In the genomic region with DNA sequence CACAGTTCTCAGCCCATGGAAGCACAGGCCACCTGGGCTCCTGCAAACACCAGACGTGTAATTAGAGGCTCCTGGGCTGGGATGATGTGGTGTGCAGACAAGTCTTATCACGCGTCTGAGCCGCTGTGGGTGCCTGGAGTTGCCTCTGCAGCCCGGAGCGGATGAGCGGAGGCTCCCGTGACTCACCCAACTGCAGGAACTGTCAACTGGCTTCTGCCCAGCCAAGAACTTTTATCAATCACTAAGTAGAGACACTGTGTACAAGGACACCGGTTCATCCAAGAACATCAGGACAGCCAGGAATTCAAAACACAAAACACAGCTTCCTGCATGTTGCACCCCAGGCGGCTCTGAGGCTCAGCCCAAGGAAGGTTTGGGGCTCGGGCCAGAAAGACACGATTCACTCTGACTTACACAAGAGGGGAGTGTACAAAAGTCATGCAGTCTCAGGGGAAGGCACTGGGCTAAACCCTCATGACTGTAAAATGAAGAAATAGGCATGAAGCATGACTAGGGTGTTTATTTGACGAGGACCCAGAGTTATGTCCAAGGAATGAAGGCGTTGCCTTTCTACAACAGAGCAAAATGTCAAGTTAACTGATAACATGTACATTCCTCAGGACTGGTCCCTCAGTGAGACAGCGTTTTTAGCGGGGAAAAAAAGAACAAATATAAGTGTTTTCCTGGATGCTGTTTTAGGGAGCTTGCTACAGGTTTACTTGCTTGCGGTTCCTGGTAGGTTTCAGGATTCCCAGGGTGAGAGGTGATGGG, we compare ENCODE assay signal across 1 cellular context.
TF ChIP-seq lines count a peak whose summit lies in the region.

No MANE protein-coding gene starts in this region.

TF ChIP-seq in HepG2, 621 proteins besides CTCF, POLR2A, EP300 and RAD21 (continued from another document and continues in another):
- TF ChIP-seq AKAP8 (CRISPR knock-in tag; IDR thresholded peaks at IDR 0.05), result no peak
- TF ChIP-seq ZNF335 (CRISPR knock-in tag; IDR thresholded peaks at IDR 0.05), result no peak
- no peak for TF ChIP-seq ZNF563 (CRISPR knock-in tag; IDR thresholded peaks at IDR 0.05)
- TF ChIP-seq ZNF629 (CRISPR knock-in tag; conservative IDR thresholded peaks at IDR 0.05), result no peak
- no peak for TF ChIP-seq ZNF557 (CRISPR knock-in tag; IDR thresholded peaks at IDR 0.05)
- TF ChIP-seq ZNF281 (CRISPR knock-in tag; IDR thresholded peaks at IDR 0.05; ENCODE audit: borderline replicate concordance), result no peak
- no peak for TF ChIP-seq ZNF124 (CRISPR knock-in tag; IDR thresholded peaks at IDR 0.05)
- TF ChIP-seq ZFP36 (IDR thresholded peaks at IDR 0.05; ENCODE audit: borderline replicate concordance, low read depth, low read length, partially characterized antibody), result no peak
- peak; percentile 95 for TF ChIP-seq ZBTB33 (CRISPR knock-in tag; IDR thresholded peaks at IDR 0.05)
- TF ChIP-seq MAX (IDR thresholded peaks at IDR 0.05), result no peak
- TF ChIP-seq NCOA2 (CRISPR knock-in tag; IDR thresholded peaks at IDR 0.05), result peak; percentile 14; the same call in 1 of the 2 replicates
- no peak for TF ChIP-seq HMGA1 (CRISPR knock-in tag; conservative IDR thresholded peaks at IDR 0.05)
- TF ChIP-seq, protein P1, sequence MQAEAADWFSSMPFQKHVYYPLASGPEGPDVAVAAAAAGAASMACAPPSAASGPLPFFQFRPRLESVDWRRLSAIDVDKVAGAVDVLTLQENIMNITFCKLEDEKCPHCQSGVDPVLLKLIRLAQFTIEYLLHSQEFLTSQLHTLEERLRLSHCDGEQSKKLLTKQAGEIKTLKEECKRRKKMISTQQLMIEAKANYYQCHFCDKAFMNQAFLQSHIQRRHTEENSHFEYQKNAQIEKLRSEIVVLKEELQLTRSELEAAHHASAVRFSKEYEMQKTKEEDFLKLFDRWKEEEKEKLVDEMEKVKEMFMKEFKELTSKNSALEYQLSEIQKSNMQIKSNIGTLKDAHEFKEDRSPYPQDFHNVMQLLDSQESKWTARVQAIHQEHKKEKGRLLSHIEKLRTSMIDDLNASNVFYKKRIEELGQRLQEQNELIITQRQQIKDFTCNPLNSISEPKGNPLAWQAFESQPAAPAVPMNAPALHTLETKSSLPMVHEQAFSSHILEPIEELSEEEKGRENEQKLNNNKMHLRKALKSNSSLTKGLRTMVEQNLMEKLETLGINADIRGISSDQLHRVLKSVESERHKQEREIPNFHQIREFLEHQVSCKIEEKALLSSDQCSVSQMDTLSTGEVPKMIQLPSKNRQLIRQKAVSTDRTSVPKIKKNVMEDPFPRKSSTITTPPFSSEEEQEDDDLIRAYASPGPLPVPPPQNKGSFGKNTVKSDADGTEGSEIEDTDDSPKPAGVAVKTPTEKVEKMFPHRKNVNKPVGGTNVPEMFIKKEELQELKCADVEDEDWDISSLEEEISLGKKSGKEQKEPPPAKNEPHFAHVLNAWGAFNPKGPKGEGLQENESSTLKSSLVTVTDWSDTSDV (CRISPR knock-in tag; IDR thresholded peaks at IDR 0.05), result no peak
- TF ChIP-seq GABPA (IDR thresholded peaks at IDR 0.05; ENCODE audit: low read depth, low read length), result no peak
- TF ChIP-seq GABPA (CRISPR knock-in tag; IDR thresholded peaks at IDR 0.05; ENCODE audit: low read depth), result no peak
- TF ChIP-seq MTA1 (CRISPR knock-in tag; IDR thresholded peaks at IDR 0.05; ENCODE audit: borderline replicate concordance), result no peak
- TF ChIP-seq ZNF530 (CRISPR knock-in tag; IDR thresholded peaks at IDR 0.05; ENCODE audit: low read depth), result no peak
- TF ChIP-seq ZNF430 (CRISPR knock-in tag; IDR thresholded peaks at IDR 0.05), result no peak
- peak; percentile 70 for TF ChIP-seq RBM22 (optimal IDR thresholded peaks at IDR 0.05; ENCODE audit: low read length)
- TF ChIP-seq ELF3 (CRISPR knock-in tag; IDR thresholded peaks at IDR 0.05), result no peak
- TF ChIP-seq, protein P2, sequence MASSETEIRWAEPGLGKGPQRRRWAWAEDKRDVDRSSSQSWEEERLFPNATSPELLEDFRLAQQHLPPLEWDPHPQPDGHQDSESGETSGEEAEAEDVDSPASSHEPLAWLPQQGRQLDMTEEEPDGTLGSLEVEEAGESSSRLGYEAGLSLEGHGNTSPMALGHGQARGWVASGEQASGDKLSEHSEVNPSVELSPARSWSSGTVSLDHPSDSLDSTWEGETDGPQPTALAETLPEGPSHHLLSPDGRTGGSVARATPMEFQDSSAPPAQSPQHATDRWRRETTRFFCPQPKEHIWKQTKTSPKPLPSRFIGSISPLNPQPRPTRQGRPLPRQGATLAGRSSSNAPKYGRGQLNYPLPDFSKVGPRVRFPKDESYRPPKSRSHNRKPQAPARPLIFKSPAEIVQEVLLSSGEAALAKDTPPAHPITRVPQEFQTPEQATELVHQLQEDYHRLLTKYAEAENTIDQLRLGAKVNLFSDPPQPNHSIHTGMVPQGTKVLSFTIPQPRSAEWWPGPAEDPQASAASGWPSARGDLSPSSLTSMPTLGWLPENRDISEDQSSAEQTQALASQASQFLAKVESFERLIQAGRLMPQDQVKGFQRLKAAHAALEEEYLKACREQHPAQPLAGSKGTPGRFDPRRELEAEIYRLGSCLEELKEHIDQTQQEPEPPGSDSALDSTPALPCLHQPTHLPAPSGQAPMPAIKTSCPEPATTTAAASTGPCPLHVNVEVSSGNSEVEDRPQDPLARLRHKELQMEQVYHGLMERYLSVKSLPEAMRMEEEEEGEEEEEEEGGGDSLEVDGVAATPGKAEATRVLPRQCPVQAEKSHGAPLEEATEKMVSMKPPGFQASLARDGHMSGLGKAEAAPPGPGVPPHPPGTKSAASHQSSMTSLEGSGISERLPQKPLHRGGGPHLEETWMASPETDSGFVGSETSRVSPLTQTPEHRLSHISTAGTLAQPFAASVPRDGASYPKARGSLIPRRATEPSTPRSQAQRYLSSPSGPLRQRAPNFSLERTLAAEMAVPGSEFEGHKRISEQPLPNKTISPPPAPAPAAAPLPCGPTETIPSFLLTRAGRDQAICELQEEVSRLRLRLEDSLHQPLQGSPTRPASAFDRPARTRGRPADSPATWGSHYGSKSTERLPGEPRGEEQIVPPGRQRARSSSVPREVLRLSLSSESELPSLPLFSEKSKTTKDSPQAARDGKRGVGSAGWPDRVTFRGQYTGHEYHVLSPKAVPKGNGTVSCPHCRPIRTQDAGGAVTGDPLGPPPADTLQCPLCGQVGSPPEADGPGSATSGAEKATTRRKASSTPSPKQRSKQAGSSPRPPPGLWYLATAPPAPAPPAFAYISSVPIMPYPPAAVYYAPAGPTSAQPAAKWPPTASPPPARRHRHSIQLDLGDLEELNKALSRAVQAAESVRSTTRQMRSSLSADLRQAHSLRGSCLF (CRISPR knock-in tag; IDR thresholded peaks at IDR 0.05; ENCODE audit: borderline replicate concordance), result no peak
- TF ChIP-seq DBP (CRISPR knock-in tag; IDR thresholded peaks at IDR 0.05; ENCODE audit: not compliant biosample characterization), result no peak
- no peak for TF ChIP-seq ZNF432 (CRISPR knock-in tag; IDR thresholded peaks at IDR 0.05; ENCODE audit: borderline replicate concordance)
- no peak for TF ChIP-seq NR1H2 (CRISPR knock-in tag; IDR thresholded peaks at IDR 0.05; ENCODE audit: borderline replicate concordance, low read depth)
- TF ChIP-seq SIN3A (IDR thresholded peaks at IDR 0.05; ENCODE audit: borderline replicate concordance, low read depth, low read length), result no peak
- TF ChIP-seq SRSF4 (IDR thresholded peaks at IDR 0.05; ENCODE audit: low read depth, low read length, poor library complexity, severe bottlenecking), result no peak
- TF ChIP-seq ZSCAN12 (CRISPR knock-in tag; IDR thresholded peaks at IDR 0.05), result no peak
- peak; percentile 71 for TF ChIP-seq AGO1 (IDR thresholded peaks at IDR 0.05; ENCODE audit: low read depth, low read length, poor library complexity, severe bottlenecking)
- no peak for TF ChIP-seq HOXA9 (CRISPR knock-in tag; IDR thresholded peaks at IDR 0.05; ENCODE audit: borderline replicate concordance)
- no peak for TF ChIP-seq JUND (CRISPR knock-in tag; IDR thresholded peaks at IDR 0.05)
- TF ChIP-seq GRHL1 (CRISPR knock-in tag; conservative IDR thresholded peaks at IDR 0.05), result no peak
- TF ChIP-seq, protein P3, sequence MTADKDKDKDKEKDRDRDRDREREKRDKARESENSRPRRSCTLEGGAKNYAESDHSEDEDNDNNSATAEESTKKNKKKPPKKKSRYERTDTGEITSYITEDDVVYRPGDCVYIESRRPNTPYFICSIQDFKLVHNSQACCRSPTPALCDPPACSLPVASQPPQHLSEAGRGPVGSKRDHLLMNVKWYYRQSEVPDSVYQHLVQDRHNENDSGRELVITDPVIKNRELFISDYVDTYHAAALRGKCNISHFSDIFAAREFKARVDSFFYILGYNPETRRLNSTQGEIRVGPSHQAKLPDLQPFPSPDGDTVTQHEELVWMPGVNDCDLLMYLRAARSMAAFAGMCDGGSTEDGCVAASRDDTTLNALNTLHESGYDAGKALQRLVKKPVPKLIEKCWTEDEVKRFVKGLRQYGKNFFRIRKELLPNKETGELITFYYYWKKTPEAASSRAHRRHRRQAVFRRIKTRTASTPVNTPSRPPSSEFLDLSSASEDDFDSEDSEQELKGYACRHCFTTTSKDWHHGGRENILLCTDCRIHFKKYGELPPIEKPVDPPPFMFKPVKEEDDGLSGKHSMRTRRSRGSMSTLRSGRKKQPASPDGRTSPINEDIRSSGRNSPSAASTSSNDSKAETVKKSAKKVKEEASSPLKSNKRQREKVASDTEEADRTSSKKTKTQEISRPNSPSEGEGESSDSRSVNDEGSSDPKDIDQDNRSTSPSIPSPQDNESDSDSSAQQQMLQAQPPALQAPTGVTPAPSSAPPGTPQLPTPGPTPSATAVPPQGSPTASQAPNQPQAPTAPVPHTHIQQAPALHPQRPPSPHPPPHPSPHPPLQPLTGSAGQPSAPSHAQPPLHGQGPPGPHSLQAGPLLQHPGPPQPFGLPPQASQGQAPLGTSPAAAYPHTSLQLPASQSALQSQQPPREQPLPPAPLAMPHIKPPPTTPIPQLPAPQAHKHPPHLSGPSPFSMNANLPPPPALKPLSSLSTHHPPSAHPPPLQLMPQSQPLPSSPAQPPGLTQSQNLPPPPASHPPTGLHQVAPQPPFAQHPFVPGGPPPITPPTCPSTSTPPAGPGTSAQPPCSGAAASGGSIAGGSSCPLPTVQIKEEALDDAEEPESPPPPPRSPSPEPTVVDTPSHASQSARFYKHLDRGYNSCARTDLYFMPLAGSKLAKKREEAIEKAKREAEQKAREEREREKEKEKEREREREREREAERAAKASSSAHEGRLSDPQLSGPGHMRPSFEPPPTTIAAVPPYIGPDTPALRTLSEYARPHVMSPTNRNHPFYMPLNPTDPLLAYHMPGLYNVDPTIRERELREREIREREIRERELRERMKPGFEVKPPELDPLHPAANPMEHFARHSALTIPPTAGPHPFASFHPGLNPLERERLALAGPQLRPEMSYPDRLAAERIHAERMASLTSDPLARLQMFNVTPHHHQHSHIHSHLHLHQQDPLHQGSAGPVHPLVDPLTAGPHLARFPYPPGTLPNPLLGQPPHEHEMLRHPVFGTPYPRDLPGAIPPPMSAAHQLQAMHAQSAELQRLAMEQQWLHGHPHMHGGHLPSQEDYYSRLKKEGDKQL (CRISPR knock-in tag; IDR thresholded peaks at IDR 0.05; ENCODE audit: low read depth), result no peak
